12 cellular contexts compared by ENCODE assay signal in genomic region chr7:16811555-16811954, GRCh38. TPM values are rescaled to one million over a fixed set of nuclear protein-coding genes. Genes with fewer than 3 reads are reported as not detected.
DNase-seq lines count a peak whose midpoint lies in the region; FAIRE-seq and TF ChIP-seq lines count a peak whose summit lies in the region.
"Had no signal": no experiment of that assay in that cellular context is flagged by ENCODE, and none has a peak within 500 bp of the region (broad histone marks: within the 10 kb centered on the region; RNA-seq: fewer than 3 reads in every experiment).

No MANE protein-coding gene starts in this region.

- DNase-seq in EL (peak; percentile 63), endothelial cell of umbilical vein (ENCODE audit: low read depth, low spot score) (peak; percentile 64), non-pigmented ciliary epithelial cell (ENCODE audit: low read depth) (peak; percentile 48), glutamatergic neuron (no peak), retina (no peak), esophagus squamous epithelium (lab: John Stamatoyannopoulos, UW) (no peak), frontal cortex (ENCODE audit: low spot score in 2 of 2) (no peak)
- DNase-seq: heart left ventricle, NCI-H2081 had no signal

- H3K36me3 Mint-ChIP-seq in glutamatergic neuron (ENCODE audit: unreplicated experiment), result no peaks in the 10 kb centered on the region
- H3K36me3 Mint-ChIP-seq: brain had no signal

- peaks cover 10% of the 10 kb centered on the region for H3K4me1 ChIP-seq in OCI-LY3 (ENCODE audit: low read length)
- peaks cover 7% of the 10 kb centered on the region for H3K4me1 ChIP-seq in endothelial cell of umbilical vein (ENCODE audit: control insufficient read depth, extremely low read depth, insufficient read depth, low read length)
- H3K4me1 ChIP-seq in esophagus squamous epithelium, result peaks cover 0 to 5% (median 0%) of the 10 kb centered on the region in 3 donors

- no TSS peak for BruUV-seq in endothelial cell of umbilical vein (replicated peaks; lab: Mats Ljungman, UMichigan)

- H3K9ac ChIP-seq in OCI-LY3 (ENCODE audit: low read length) (no peak overlapping the region), endothelial cell of umbilical vein (replicated peaks; ENCODE audit: extremely low read depth, insufficient read depth, low read length) (no peak overlapping the region)

- intact Hi-C loops in endothelial cell of umbilical vein (cut with micrococcal nuclease) (no loop called here), esophagus squamous epithelium (cut with DNase I) (no loop called here)

- WGBS in esophagus squamous epithelium, 2 donors, result 35 to 61% methylated on average over 2 of the region's 2 CpGs

- H3K27me3 Mint-ChIP-seq in glutamatergic neuron (ENCODE audit: unreplicated experiment), result no peaks in the 10 kb centered on the region
- H3K27me3 Mint-ChIP-seq: brain had no signal

- H3K9me3 Mint-ChIP-seq in glutamatergic neuron (ENCODE audit: unreplicated experiment), result no peaks in the 10 kb centered on the region
- H3K9me3 Mint-ChIP-seq: brain had no signal

- 0 out of 2 replicates have a peak overlapping the region, but pooled peaks have one; percentile 41 for H2AFZ ChIP-seq in OCI-LY3 (ENCODE audit: low read depth, low read length)
- H2AFZ ChIP-seq in endothelial cell of umbilical vein (ENCODE audit: low read depth, low read length), result peak overlapping the region; percentile 80

- H3K4me1 Mint-ChIP-seq in glutamatergic neuron (ENCODE audit: low read depth, unreplicated experiment), result peaks cover 10% of the 10 kb centered on the region
- H3K4me1 Mint-ChIP-seq: brain had no signal

- H3K9me3 ChIP-seq in OCI-LY3 (ENCODE audit: insufficient read depth, low read length), result no peaks in the 10 kb centered on the region
- H3K9me3 ChIP-seq in endothelial cell of umbilical vein (replicated peaks; ENCODE audit: control insufficient read depth, insufficient read depth, low read length), result no peaks in the 10 kb centered on the region
- H3K9me3 ChIP-seq in esophagus squamous epithelium, result no peaks in the 10 kb centered on the region
- H3K9me3 ChIP-seq: heart left ventricle had no signal

- H3K36me3 ChIP-seq in OCI-LY3 (replicated peaks; ENCODE audit: low read depth, low read length), result no peaks in the 10 kb centered on the region
- H3K36me3 ChIP-seq in endothelial cell of umbilical vein (ENCODE audit: control insufficient read depth in 2 of 2, extremely low read depth in 1 of 2, insufficient read depth in 2 of 2, low read length in 2 of 2), result no peaks in the 10 kb centered on the region
- no peaks in the 10 kb centered on the region for H3K36me3 ChIP-seq in esophagus squamous epithelium
- H3K36me3 ChIP-seq: heart left ventricle had no signal

- POLR2A ChIA-PET in endothelial cell of umbilical vein (lab: Charles Lee), result no interaction called here

- H3K4me3 ChIP-seq in OCI-LY3 (ENCODE audit: low read length), result no peak overlapping the region
- H3K4me3 ChIP-seq in endothelial cell of umbilical vein (replicated peaks in 1 of 3; ENCODE audit: insufficient read depth in 1 of 3, low read depth in 1 of 3, low read length in 3 of 3), result no peak overlapping the region
- no peak overlapping the region for H3K4me3 ChIP-seq in esophagus squamous epithelium
- H3K4me3 ChIP-seq: heart left ventricle had no signal

- CTCF ChIA-PET in endothelial cell of umbilical vein (lab: Charles Lee), result interaction anchor here (2.0 kb wide), 1 partner anchor 107 kb away, joined by 8 read pairs; no protein-coding TSS in a partner anchor

- TF ChIP-seq CTCF in OCI-LY3 (IDR thresholded peaks at IDR 0.05; ENCODE audit: low read depth, low read length) (no peak), endothelial cell of umbilical vein (IDR thresholded peaks at IDR 0.05; ENCODE audit: extremely low read depth in 1 of 2, insufficient read depth in 1 of 2, low read depth in 1 of 2, low read length in 2 of 2) (no peak), glutamatergic neuron (IDR thresholded peaks at IDR 0.05; ENCODE audit: partially characterized antibody, unreplicated experiment) (no peak), esophagus squamous epithelium (IDR thresholded peaks at IDR 0.05) (no peak)

- H3K4me3 Mint-ChIP-seq in glutamatergic neuron (ENCODE audit: unreplicated experiment), result no peak overlapping the region
- H3K4me3 Mint-ChIP-seq: brain had no signal

- H4K20me1 ChIP-seq in OCI-LY3 (ENCODE audit: insufficient read depth, low read length), result no peaks in the 10 kb centered on the region
- no peaks in the 10 kb centered on the region for H4K20me1 ChIP-seq in endothelial cell of umbilical vein (replicated peaks; ENCODE audit: control insufficient read depth, extremely low read depth, insufficient read depth, low read length)

- peak overlapping the region; percentile 42 for H3K4me2 ChIP-seq in OCI-LY3 (ENCODE audit: low read length)
- peak overlapping the region; percentile 46 for H3K4me2 ChIP-seq in endothelial cell of umbilical vein (ENCODE audit: insufficient read depth, low read length)

- H3K27me3 ChIP-seq in OCI-LY3 (ENCODE audit: low read depth, low read length), result no peaks in the 10 kb centered on the region
- no peaks in the 10 kb centered on the region for H3K27me3 ChIP-seq in endothelial cell of umbilical vein (ENCODE audit: control insufficient read depth in 2 of 2, insufficient read depth in 2 of 2, low read length in 2 of 2)
- H3K27me3 ChIP-seq in esophagus squamous epithelium, result no peaks in the 10 kb centered on the region
- H3K27me3 ChIP-seq: heart left ventricle had no signal

- no peak overlapping the region for H3K27ac Mint-ChIP-seq in glutamatergic neuron (ENCODE audit: unreplicated experiment)

- no peak for TF ChIP-seq POLR2A in endothelial cell of umbilical vein (IDR thresholded peaks at IDR 0.05; ENCODE audit: low read depth, low read length)
- TF ChIP-seq POLR2A in esophagus squamous epithelium (IDR thresholded peaks at IDR 0.05), result no peak

- no peaks in the 10 kb centered on the region for H3K79me2 ChIP-seq in OCI-LY3 (ENCODE audit: low read length)
- H3K79me2 ChIP-seq in endothelial cell of umbilical vein (ENCODE audit: control insufficient read depth, insufficient read depth, low read length), result no peaks in the 10 kb centered on the region

- no peaks in the 10 kb centered on the region for H3K9me1 ChIP-seq in endothelial cell of umbilical vein (replicated peaks; ENCODE audit: control insufficient read depth, extremely low read depth, insufficient read depth, low read length)

- dilution Hi-C loops in endothelial cell of umbilical vein (cut with MboI; ENCODE audit: extremely low pct_ligation_motif_present, low sequenced_read_pairs), result no loop called here

- no peak overlapping the region for H3K27ac ChIP-seq in OCI-LY3 (ENCODE audit: low read length)
- no peak overlapping the region for H3K27ac ChIP-seq in endothelial cell of umbilical vein (ENCODE audit: insufficient read depth, low read depth, low read length)
- H3K27ac ChIP-seq in esophagus squamous epithelium, result no peak overlapping the region
- H3K27ac ChIP-seq: heart left ventricle had no signal

- FAIRE-seq in endothelial cell of umbilical vein (lab: Jason Lieb, UNC), result peak; percentile 79
- FAIRE-seq in frontal cortex (lab: Jason Lieb, UNC), result no peak
- FAIRE-seq: HTR-8/SVneo had no signal

TF ChIP-seq in endothelial cell of umbilical vein, 7 proteins besides CTCF, POLR2A, EP300 and RAD21:
- TF ChIP-seq JUN (IDR thresholded peaks at IDR 0.05; ENCODE audit: borderline replicate concordance, insufficient read depth, insufficient read length, low read depth) (peak; percentile 30), MAX (IDR thresholded peaks at IDR 0.05; ENCODE audit: insufficient read depth, insufficient read length) (no peak), GATA2 (IDR thresholded peaks at IDR 0.05; ENCODE audit: insufficient read depth, insufficient read length, low read depth, low read length) (no peak), FOS (IDR thresholded peaks at IDR 0.05; ENCODE audit: borderline replicate concordance, insufficient read depth, low read length) (peak; percentile 65), MYC (IDR thresholded peaks at IDR 0.05; ENCODE audit: low read depth, low read length) (no peak)
TF ChIP-seq in endothelial cell of umbilical vein: peak in this region for 2.

RNA-seq across cellular contexts. Expression of gene AGR2, which starts 6.8 kb away (rescaled TPM):
- total RNA-seq in endothelial cell of umbilical vein, result not detected in 2 replicates
- polyA plus RNA-seq in endothelial cell of umbilical vein, result not detected in 2 replicates
- polyA plus RNA-seq in endothelial cell of umbilical vein (2011; cell fraction: cytosol; rRNA removed), result not detected in 2 replicates
- not detected in 2 replicates for polyA plus RNA-seq in endothelial cell of umbilical vein (2011; cell fraction: nucleus; rRNA removed)
- not detected in 2 replicates for polyA plus RNA-seq in endothelial cell of umbilical vein (2012)
- polyA minus RNA-seq in endothelial cell of umbilical vein, result not detected in 2 replicates
- polyA minus RNA-seq in endothelial cell of umbilical vein (2011; cell fraction: cytosol; rRNA and poly(A)+ RNA removed), result 2.8 TPM
- polyA minus RNA-seq in endothelial cell of umbilical vein (2011; cell fraction: nucleus; rRNA and poly(A)+ RNA removed), result not detected in 2 replicates
- total RNA-seq in glutamatergic neuron (ENCODE audit: unreplicated experiment), result not detected
- 10 to 100 TPM in 1 of 4 donors, 1 to 10 TPM in 3; 1.6 to 12.4 (median 3.9) TPM for total RNA-seq in esophagus squamous epithelium
- total RNA-seq in frontal cortex, result 1.2 TPM
- total RNA-seq: heart left ventricle had no signal

RNA-seq across cellular contexts. Expression of gene TSPAN13, which starts 58.0 kb away (rescaled TPM):
- total RNA-seq in endothelial cell of umbilical vein (33.0 and 42.2 TPM in 2 replicates), glutamatergic neuron (ENCODE audit: unreplicated experiment) (81.1 TPM), esophagus squamous epithelium (10 to 100 TPM in 3 of 4 donors, 1 to 10 TPM in 1; 9.5 to 16.7 (median 12.1) TPM), frontal cortex (148 TPM)
- 8.3 and 13.3 TPM in 2 replicates for polyA plus RNA-seq in endothelial cell of umbilical vein
- polyA plus RNA-seq in endothelial cell of umbilical vein (2011; cell fraction: cytosol; rRNA removed), result 10.7 and 12.2 TPM in 2 replicates
- 4.8 and 9.6 TPM in 2 replicates for polyA plus RNA-seq in endothelial cell of umbilical vein (2011; cell fraction: nucleus; rRNA removed)
- polyA plus RNA-seq in endothelial cell of umbilical vein (2012), result 12.8 and 17.6 TPM in 2 replicates
- 11.2 and 12.1 TPM in 2 replicates for polyA minus RNA-seq in endothelial cell of umbilical vein
- 3.6 TPM for polyA minus RNA-seq in endothelial cell of umbilical vein (2011; cell fraction: cytosol; rRNA and poly(A)+ RNA removed)
- polyA minus RNA-seq in endothelial cell of umbilical vein (2011; cell fraction: nucleus; rRNA and poly(A)+ RNA removed), result 2.6 and 3.0 TPM in 2 replicates

Comparison
In these comparisons a context has a peak if more than half of its experiments do, and no peak if none do; other contexts are left out.
1. DNase-seq: peak in EL (single experiment), endothelial cell of umbilical vein (single experiment) and non-pigmented ciliary epithelial cell (single experiment); none in glutamatergic neuron (single experiment), retina (single experiment), esophagus squamous epithelium (single experiment) and frontal cortex (0 of 2).